20 cellular contexts compared by ENCODE assay signal in the genomic region with DNA sequence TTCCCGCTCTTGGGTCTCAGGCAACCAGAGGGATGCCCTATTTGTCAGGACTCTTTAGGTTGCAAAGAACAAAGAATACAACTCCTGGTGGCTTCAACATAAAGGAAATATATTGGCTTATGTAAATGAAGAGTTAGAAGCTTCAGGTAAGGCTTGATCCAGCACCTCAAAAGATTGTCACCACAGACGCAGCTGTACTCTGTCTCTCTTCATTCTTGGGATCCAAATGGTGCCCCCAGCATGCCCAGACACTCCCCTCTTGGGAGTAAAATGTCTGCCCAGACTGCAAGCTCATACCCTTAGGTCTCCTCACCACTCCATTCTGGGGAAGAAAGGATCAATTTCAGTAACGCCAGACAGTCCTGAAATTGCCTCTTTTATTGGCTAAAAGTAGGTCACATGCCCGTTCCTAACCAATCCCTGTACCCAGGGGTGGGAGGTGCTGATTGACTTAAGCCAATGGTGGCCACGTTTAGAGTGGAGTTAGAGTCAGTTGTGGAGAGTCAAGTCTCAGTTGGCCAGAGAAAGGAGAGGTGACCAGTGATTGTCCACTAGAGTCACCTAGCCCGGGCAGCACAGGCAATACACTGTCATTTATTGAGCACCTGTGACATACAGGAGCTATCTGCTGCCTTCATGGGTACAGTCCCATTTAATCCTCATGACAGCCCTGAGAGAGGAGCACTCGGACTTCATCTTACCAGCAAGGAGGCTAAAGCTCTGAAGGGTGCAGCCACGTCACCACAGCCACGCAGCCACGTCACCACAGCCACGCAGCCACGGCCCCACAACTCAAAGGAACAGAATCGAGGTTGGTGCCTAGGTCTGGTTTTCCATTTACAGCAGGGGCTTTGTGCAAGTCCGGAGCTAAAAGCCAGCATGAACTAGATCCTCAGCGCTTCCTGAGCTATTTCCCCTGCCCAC. TPM values are rescaled to one million over a fixed set of nuclear protein-coding genes. Genes with fewer than 3 reads are reported as not detected.
A peak's percentile ranks its signal among the peaks of the same experiment; 100 is the strongest.
DNase-seq lines count a peak whose midpoint lies in the region; ATAC-seq, FAIRE-seq and TF ChIP-seq lines count a peak whose summit lies in the region.
"Had no signal": no experiment of that assay in that cellular context is flagged by ENCODE, and none has a peak within 500 bp of the region (broad histone marks: within the 10 kb centered on the region; RNA-seq: fewer than 3 reads in every experiment).

No MANE protein-coding gene starts in this region.

- no peak overlapping the region for H3K4me2 ChIP-seq in IMR-90 (ENCODE audit: low read depth, low read length)

- no peak overlapping the region for H3K27ac Mint-ChIP-seq in activated T-cell treated with anti-CD3 and anti-CD28 coated beads, Interleukin-2, amount 50 U/mL, for 72 hours
- no peak overlapping the region for H3K27ac Mint-ChIP-seq in progenitor cell of endocrine pancreas
- H3K27ac Mint-ChIP-seq: CD14-positive monocyte had no signal

- BruUV-seq in IMR-90 (replicated peaks; lab: Mats Ljungman, UMichigan): no TSS peak

- no peak overlapping the region for H2BK20ac ChIP-seq in IMR-90 (ENCODE audit: low read depth, low read length)

- no peak overlapping the region for H2BK5ac ChIP-seq in IMR-90 (ENCODE audit: low read depth, low read length, poor library complexity, severe bottlenecking)

- H3K27ac ChIP-seq in IMR-90 (ENCODE audit: insufficient read depth, low read length): no peak overlapping the region
- H3K27ac ChIP-seq in kidney (ENCODE audit: low read depth in 2 of 2, low read length in 2 of 2): no peak overlapping the region
- H3K27ac ChIP-seq in sigmoid colon: no peak overlapping the region

- POLR2A ChIA-PET in IMR-90 (lab: Charles Lee; ENCODE audit: unreplicated experiment): no interaction called here

- no peak overlapping the region for H4K5ac ChIP-seq in IMR-90 (ENCODE audit: low read depth, low read length)

- peaks cover 6 to 7% of the 10 kb centered on the region in 2 donors for H3K9me3 Mint-ChIP-seq in activated T-cell treated with anti-CD3 and anti-CD28 coated beads, Interleukin-2, amount 50 U/mL, for 72 hours
- no peaks in the 10 kb centered on the region for H3K9me3 Mint-ChIP-seq in progenitor cell of endocrine pancreas (ENCODE audit: low read depth)

- H3K9me1 ChIP-seq in IMR-90 (ENCODE audit: insufficient read depth, low read length): no peaks in the 10 kb centered on the region

- H4K20me1 ChIP-seq in IMR-90 (ENCODE audit: insufficient read depth, low read length): no peaks in the 10 kb centered on the region

- no peak overlapping the region for H3K4me3 Mint-ChIP-seq in activated T-cell treated with anti-CD3 and anti-CD28 coated beads, Interleukin-2, amount 50 U/mL, for 72 hours
- no peak overlapping the region for H3K4me3 Mint-ChIP-seq in progenitor cell of endocrine pancreas (ENCODE audit: low read depth)
- H3K4me3 Mint-ChIP-seq: CD14-positive monocyte had no signal

- H2AFZ ChIP-seq in IMR-90 (replicated peaks; ENCODE audit: low read length, poor library complexity): no peak overlapping the region

- no peak overlapping the region for H2BK120ac ChIP-seq in IMR-90 (ENCODE audit: low read depth, low read length)

- peaks cover 27% of the 10 kb centered on the region for H3K27me3 ChIP-seq in IMR-90 (ENCODE audit: control insufficient read depth, insufficient read depth, low read length)
- H3K27me3 ChIP-seq in sigmoid colon: peaks cover 0 to 17% (median 0%) of the 10 kb centered on the region in 3 donors

- no peak overlapping the region for H4K8ac ChIP-seq in IMR-90 (ENCODE audit: low read depth in 2 of 2, low read length in 2 of 2)

- H3K14ac ChIP-seq in IMR-90 (replicated peaks; ENCODE audit: low read depth, low read length): no peak overlapping the region

- H3K4ac ChIP-seq in IMR-90 (ENCODE audit: low read depth, low read length): no peak overlapping the region

- H2BK15ac ChIP-seq in IMR-90 (ENCODE audit: low read depth, low read length): no peak overlapping the region

- CTCF ChIA-PET in IMR-90 (lab: Yijun Ruan, JAX): no interaction called here

- DNase-seq in activated T-cell treated with anti-CD3 and anti-CD28 coated beads, Interleukin-2, amount 50 U/mL, for 1 hour: peak; percentile 7
- no peak for DNase-seq in activated T-cell treated with anti-CD3 and anti-CD28 coated beads, Interleukin-2, amount 50 U/mL, for 72 hours
- no peak for DNase-seq in IMR-90
- DNase-seq in kidney: peak; percentile 26
- DNase-seq in sigmoid colon: peak; percentile 30
- no peak for DNase-seq in NOMO-1 treated with DMSO at 0.1 percent for 48 hours (lab: John Stamatoyannopoulos, UW; ENCODE audit: unreplicated experiment)
- DNase-seq in progenitor cell of endocrine pancreas (ENCODE audit: low spot score, unreplicated experiment): no peak
- no peak for DNase-seq in NCI-H2107 treated with DMSO at 0.1 percent for 48 hours (lab: John Stamatoyannopoulos, UW; ENCODE audit: unreplicated experiment)
- DNase-seq: 8988T, COR-L47, EL, HCEC 1CT, KG1, NCI-H1105 treated with DMSO at 0.1 percent for 48 hours, NCI-H187, NCI-H2171, NCI-H446 treated with DMSO at 0.1 percent for 48 hours, NCI-H748 treated with DMSO at 0.1 percent for 48 hours had no signal

- no peaks in the 10 kb centered on the region for H3K79me1 ChIP-seq in IMR-90 (ENCODE audit: low read depth in 1 of 2, low read length in 2 of 2)

- no peak for TF ChIP-seq CTCF in IMR-90 (conservative IDR thresholded peaks at IDR 0.05; ENCODE audit: low read depth, low read length)
- no peak for TF ChIP-seq CTCF in kidney (IDR thresholded peaks at IDR 0.05; ENCODE audit: borderline replicate concordance, extremely low read depth, insufficient read depth)
- TF ChIP-seq CTCF in sigmoid colon (IDR thresholded peaks at IDR 0.05): no peak
- TF ChIP-seq CTCF in progenitor cell of endocrine pancreas (IDR thresholded peaks at IDR 0.05; ENCODE audit: unreplicated experiment): no peak

- no peak overlapping the region for H2AK5ac ChIP-seq in IMR-90 (ENCODE audit: low read depth, low read length)

- no peak for TF ChIP-seq EP300 in sigmoid colon (IDR thresholded peaks at IDR 0.05)

- H3K4me3 ChIP-seq in IMR-90 (ENCODE audit: insufficient read depth, low read depth, low read length): no peak overlapping the region
- no peak overlapping the region for H3K4me3 ChIP-seq in kidney (ENCODE audit: low read length in 2 of 2)
- no peak overlapping the region for H3K4me3 ChIP-seq in sigmoid colon

- TF ChIP-seq POLR2A in IMR-90 (IDR thresholded peaks at IDR 0.05; ENCODE audit: low read depth, low read length): no peak
- TF ChIP-seq POLR2A in sigmoid colon (IDR thresholded peaks at IDR 0.05): no peak

- H2AK9ac ChIP-seq in IMR-90 (replicated peaks; ENCODE audit: low read depth, low read length, poor library complexity): no peak overlapping the region

- in situ Hi-C loops in IMR-90 (cut with MboI; ENCODE audit: low sequenced_read_pairs): no loop called here

- intact Hi-C loops in IMR-90 (cut with micrococcal nuclease) (no loop called here), kidney (cut with DNase I) (no loop called here), sigmoid colon (cut with DNase I) (no loop called here)

- peaks cover 11% of the 10 kb centered on the region for H3K27me3 Mint-ChIP-seq in activated T-cell treated with anti-CD3 and anti-CD28 coated beads, Interleukin-2, amount 50 U/mL, for 72 hours (ENCODE audit: low read depth)
- peaks cover 16% of the 10 kb centered on the region for H3K27me3 Mint-ChIP-seq in progenitor cell of endocrine pancreas

- H3K9ac ChIP-seq in IMR-90 (ENCODE audit: low read depth, low read length) (no peak overlapping the region), kidney (ENCODE audit: low read length in 2 of 2) (no peak overlapping the region)

- H3K4me1 Mint-ChIP-seq in activated T-cell treated with anti-CD3 and anti-CD28 coated beads, Interleukin-2, amount 50 U/mL, for 72 hours (ENCODE audit: low read depth): no peaks in the 10 kb centered on the region
- no peaks in the 10 kb centered on the region for H3K4me1 Mint-ChIP-seq in progenitor cell of endocrine pancreas (ENCODE audit: low read depth)

- H3K23ac ChIP-seq in IMR-90 (ENCODE audit: low read depth, low read length): no peak overlapping the region

- H4K91ac ChIP-seq in IMR-90 (ENCODE audit: insufficient read depth, low read depth, low read length): no peak overlapping the region

- dilution Hi-C loops in IMR-90 (cut with HindIII; ENCODE audit: low sequenced_read_pairs, unreplicated experiment): no loop called here

- no peak for TF ChIP-seq RAD21 in IMR-90 (IDR thresholded peaks at IDR 0.05; ENCODE audit: low read length)

- peaks cover 5% of the 10 kb centered on the region; the same call in 1 of the 2 replicates for H3K9me3 ChIP-seq in IMR-90 (ENCODE audit: control insufficient read depth, insufficient read depth, low read length)
- H3K9me3 ChIP-seq in kidney (ENCODE audit: control insufficient read depth in 1 of 2, low read length in 2 of 2): peaks cover 0 to 7% of the 10 kb centered on the region in 2 donors
- H3K9me3 ChIP-seq in sigmoid colon: peaks cover 0 to 2% (median 0%) of the 10 kb centered on the region in 4 donors

- WGBS in IMR-90 (ENCODE audit: extremely low coverage in 2 of 2, insufficient read length in 1 of 2), 2 experiments: 78% methylated on average over 3 of the region's 15 CpGs; no CpG with 5 or more reads in 1 of the 2 experiments
- 88 to 90% methylated on average over 15 of the region's 15 CpGs for WGBS in sigmoid colon, 2 donors

- ATAC-seq in activated T-cell treated with anti-CD3 and anti-CD28 coated beads, Interleukin-2, amount 50 U/mL, for 72 hours (replicated peaks in 1 of 2): no peak
- ATAC-seq in IMR-90 (ENCODE audit: low read depth): no peak

- H3K4me1 ChIP-seq in IMR-90 (ENCODE audit: control insufficient read depth, insufficient read depth, low read length) (no peaks in the 10 kb centered on the region), kidney (ENCODE audit: control insufficient read depth in 1 of 2, insufficient read depth in 1 of 2, low read depth in 1 of 2, low read length in 2 of 2) (no peaks in the 10 kb centered on the region), sigmoid colon (no peaks in the 10 kb centered on the region)

- FAIRE-seq in kidney (lab: Jason Lieb, UNC): no peak
- FAIRE-seq: RCC 7860 had no signal

- no peak overlapping the region for H3K18ac ChIP-seq in IMR-90 (ENCODE audit: low read depth, low read length)

- H3K36me3 Mint-ChIP-seq in activated T-cell treated with anti-CD3 and anti-CD28 coated beads, Interleukin-2, amount 50 U/mL, for 72 hours (ENCODE audit: insufficient read depth in 2 of 2): peaks cover 4 to 7% of the 10 kb centered on the region in 2 donors
- H3K36me3 Mint-ChIP-seq in progenitor cell of endocrine pancreas (ENCODE audit: insufficient read depth): no peaks in the 10 kb centered on the region

- no peak overlapping the region for H3K56ac ChIP-seq in IMR-90 (ENCODE audit: extremely low read depth, insufficient read depth, low read length)

- H3K36me3 ChIP-seq in IMR-90 (ENCODE audit: control insufficient read depth, insufficient read depth, low read length) (no peaks in the 10 kb centered on the region), kidney (ENCODE audit: control insufficient read depth in 1 of 2, insufficient read depth in 2 of 2, low read length in 2 of 2) (no peaks in the 10 kb centered on the region), sigmoid colon (no peaks in the 10 kb centered on the region)

RNA-seq across cellular contexts. Expression of gene BEGAIN, which starts 19.7 kb away (rescaled TPM):
- 1 to 10 TPM; 2.6 to 2.8 TPM for total RNA-seq in activated T-cell treated with anti-CD3 and anti-CD28 coated beads, Interleukin-2, amount 50 U/mL, for 72 hours
- total RNA-seq in IMR-90 (2012; rRNA removed) (0.18 and 0.28 TPM in 2 replicates), kidney (1.4 TPM), sigmoid colon (1 to 10 TPM in 1 of 4 donors, under 1 TPM in 3; 0.36 to 1.4 (median 0.59) TPM), progenitor cell of endocrine pancreas (0.58 and 0.65 TPM in 2 replicates)
- polyA plus RNA-seq in IMR-90 (2012; rRNA removed) (0.99 and 1.2 TPM in 2 replicates), kidney (ENCODE audit: insufficient read depth, low read depth, low replicate concordance) (0.52 TPM), sigmoid colon (under 1 TPM; 0.46 to 0.90 (median 0.60) TPM)
- 1.5 and 1.6 TPM in 2 replicates for polyA plus RNA-seq in IMR-90 (2012; cell fraction: cytosol; rRNA removed)
- 4.0 and 6.6 TPM in 2 replicates for polyA plus RNA-seq in IMR-90 (2012; cell fraction: nucleus; rRNA removed; ENCODE audit: low replicate concordance)

Comparison
In these comparisons a context has a peak if more than half of its experiments do, and no peak if none do; other contexts are left out.
1. DNase-seq: peak in activated T-cell treated with anti-CD3 and anti-CD28 coated beads, Interleukin-2, amount 50 U/mL, for 1 hour (single experiment), kidney (single experiment) and sigmoid colon (single experiment); none in activated T-cell treated with anti-CD3 and anti-CD28 coated beads, Interleukin-2, amount 50 U/mL, for 72 hours (0 of 2), IMR-90 (single experiment), NOMO-1 treated with DMSO at 0.1 percent for 48 hours (single experiment), progenitor cell of endocrine pancreas (single experiment) and NCI-H2107 treated with DMSO at 0.1 percent for 48 hours (single experiment).